Comparison of ENCODE assay signal across 7 cellular contexts in the genomic region with DNA sequence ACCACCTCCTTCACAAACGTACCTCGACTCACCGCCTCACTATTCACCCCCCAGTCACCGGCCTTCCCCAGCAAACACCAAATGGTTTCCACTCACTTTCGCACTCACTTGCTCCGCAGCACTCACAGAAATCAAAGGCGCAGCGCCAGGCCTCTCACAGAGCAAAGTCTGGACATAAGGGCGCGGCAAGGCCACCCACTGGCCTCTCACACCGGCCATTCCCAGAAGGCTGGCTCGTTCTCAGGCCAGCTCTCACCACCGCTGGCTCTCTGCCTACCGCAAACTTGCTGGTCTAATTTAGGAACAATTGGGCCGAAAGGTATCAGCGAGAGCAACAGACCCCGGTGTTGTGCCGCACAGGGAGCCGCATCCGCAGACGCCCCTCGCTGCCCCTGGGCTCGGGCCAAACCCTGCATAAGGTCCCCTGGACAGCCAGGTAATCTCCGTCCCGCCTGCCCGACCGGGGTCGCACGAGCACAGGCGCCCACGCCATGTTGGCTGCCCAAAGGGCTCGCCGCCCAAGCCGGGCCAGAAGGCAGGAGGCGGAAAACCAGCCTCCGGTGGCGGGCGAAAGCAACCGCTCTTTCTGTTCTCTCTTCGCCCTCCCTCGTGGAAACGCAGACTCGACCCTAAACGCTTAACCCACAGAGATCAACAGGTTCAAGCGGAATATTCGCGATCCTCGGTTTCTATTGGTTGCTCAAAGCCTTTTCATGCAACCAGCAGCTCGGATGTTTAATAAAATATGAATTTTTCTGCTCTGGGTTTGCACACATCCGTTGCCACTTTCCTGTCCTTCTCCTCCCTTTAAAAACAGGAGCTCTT. TPM values are rescaled to one million over a fixed set of nuclear protein-coding genes. Genes with fewer than 3 reads are reported as not detected.
A peak's percentile ranks its signal among the peaks of the same experiment; 100 is the strongest.
DNase-seq lines count a peak whose midpoint lies in the region; ATAC-seq and TF ChIP-seq lines count a peak whose summit lies in the region.

No MANE protein-coding gene starts in this region.

- TF ChIP-seq POLR2A in spleen (IDR thresholded peaks at IDR 0.05), result no peak

- H3K27me3 Mint-ChIP-seq in activated CD4-positive, alpha-beta memory T cell treated with anti-CD3 and anti-CD28 coated beads for 36 hours, result peaks cover 81% of the 10 kb centered on the region

- H3K36me3 Mint-ChIP-seq in activated CD4-positive, alpha-beta memory T cell treated with anti-CD3 and anti-CD28 coated beads for 36 hours, result peaks cover 5% of the 10 kb centered on the region

- H3K9me2 ChIP-seq in hepatocyte (replicated peaks; ENCODE audit: insufficient read depth), result no peaks in the 10 kb centered on the region

- ATAC-seq in HG02623 (IDR thresholded peaks at IDR 0.05; ENCODE audit: unreplicated experiment), result no peak

- H3K4me2 ChIP-seq in hepatocyte, result peak overlapping the region; percentile 70

- H3K36me3 ChIP-seq in hepatocyte (replicated peaks; ENCODE audit: insufficient read depth, low read depth) (no peaks in the 10 kb centered on the region), spleen (no peaks in the 10 kb centered on the region)

- H3K27me3 ChIP-seq in hepatocyte (peaks cover 97% of the 10 kb centered on the region), spleen (replicated peaks in 1 of 7) (peaks cover 15 to 100% (median 100%) of the 10 kb centered on the region in 7 donors)

- no peaks in the 10 kb centered on the region for H3K79me2 ChIP-seq in hepatocyte

- intact Hi-C loops in activated CD4-positive, alpha-beta memory T cell treated with anti-CD3 and anti-CD28 coated beads for 36 hours (cut with micrococcal nuclease), result loop anchor here (10.0 kb wide), 1 partner anchor 431 kb away; no protein-coding TSS in a partner anchor
- intact Hi-C loops in spleen (cut with DNase I; ENCODE audit: low total_unique reads), result no loop called here

- peak overlapping the region; percentile 49 for H3K4me3 Mint-ChIP-seq in activated CD4-positive, alpha-beta memory T cell treated with anti-CD3 and anti-CD28 coated beads for 36 hours

- no peak overlapping the region for H3K4me3 ChIP-seq in hepatocyte
- H3K4me3 ChIP-seq in spleen, result peak overlapping the region in 6 of 8 donors; percentile 3 to 57 (median 16)

- no peak overlapping the region for H3K27ac ChIP-seq in hepatocyte
- no peak overlapping the region for H3K27ac ChIP-seq in spleen

- no peaks in the 10 kb centered on the region for H4K20me1 ChIP-seq in hepatocyte (ENCODE audit: insufficient read depth, poor library complexity, severe bottlenecking)

- DNase-seq in GM20000 (ENCODE audit: low spot score) (peak; percentile 48), hepatocyte (ENCODE audit: low spot score) (peak; percentile 51), spleen (peak; percentile 73), NCI-H69 (lab: John Stamatoyannopoulos, UW) (no peak), NOMO-1 (lab: John Stamatoyannopoulos, UW; ENCODE audit: unreplicated experiment in 2 of 2) (no peak)
- peak; percentile 11 for DNase-seq in activated CD4-positive, alpha-beta memory T cell treated with anti-CD3 and anti-CD28 coated beads for 36 hours

- H3K9me3 Mint-ChIP-seq in activated CD4-positive, alpha-beta memory T cell treated with anti-CD3 and anti-CD28 coated beads for 36 hours, result no peaks in the 10 kb centered on the region

- H3K9me3 ChIP-seq in hepatocyte (ENCODE audit: low read depth) (no peaks in the 10 kb centered on the region), spleen (peaks cover 0 to 3% (median 0%) of the 10 kb centered on the region in 8 donors)

- CTCF ChIA-PET in activated CD4-positive, alpha-beta memory T cell treated with anti-CD3 and anti-CD28 coated beads for 36 hours (lab: Charles Lee), result no interaction called here

- 4% methylated on average over 50 of the region's 50 CpGs for WGBS in hepatocyte (ENCODE audit: low lambda C conversion rate, missing lambda C conversion rate)
- 3 to 6% (median 4%) methylated on average over 35 to 50 of the region's 50 CpGs for WGBS in spleen, 5 donors

- TF ChIP-seq CTCF in GM20000 (IDR thresholded peaks at IDR 0.05; ENCODE audit: extremely low read depth, missing control alignments) (no peak), hepatocyte (IDR thresholded peaks at IDR 0.05; ENCODE audit: poor library complexity) (no peak), spleen (IDR thresholded peaks at IDR 0.05 in 8 of 11, conservative IDR thresholded peaks at IDR 0.05 in 3 of 11) (no peak)

- peak overlapping the region; percentile 60 for H3K27ac Mint-ChIP-seq in activated CD4-positive, alpha-beta memory T cell treated with anti-CD3 and anti-CD28 coated beads for 36 hours

- H3K4me1 ChIP-seq in hepatocyte (ENCODE audit: insufficient read depth) (peaks cover 28% of the 10 kb centered on the region), spleen (peaks cover 9 to 55% (median 46%) of the 10 kb centered on the region in 6 donors)

- POLR2A ChIA-PET in activated CD4-positive, alpha-beta memory T cell treated with anti-CD3 and anti-CD28 coated beads for 36 hours (lab: Charles Lee), result interaction anchor here (0.8 kb wide), 1 partner anchor 8 kb away, joined by 3 read pairs; no protein-coding TSS in a partner anchor

- peaks cover 41% of the 10 kb centered on the region for H3K4me1 Mint-ChIP-seq in activated CD4-positive, alpha-beta memory T cell treated with anti-CD3 and anti-CD28 coated beads for 36 hours (ENCODE audit: low read depth)

- peak overlapping the region; percentile 45 for H2AFZ ChIP-seq in hepatocyte

RNA-seq across cellular contexts. Expression of a gene that starts 2.9 kb away (rescaled TPM):
- total RNA-seq in activated CD4-positive, alpha-beta memory T cell treated with anti-CD3 and anti-CD28 coated beads for 36 hours, result not detected
- total RNA-seq in hepatocyte (0.67 and 2.8 TPM in 2 replicates), spleen (under 1 TPM in 3 of 7 donors, not detected in 4; 0.21 to 0.34 (median 0.23) TPM)
- polyA plus RNA-seq in hepatocyte (0.94 and 1.2 TPM in 2 replicates), spleen (under 1 TPM in 2 of 3 donors, not detected in 1; 0.05 to 0.10 TPM)

RNA-seq across cellular contexts. Expression of a gene that starts 6.5 kb away (rescaled TPM):
- total RNA-seq in activated CD4-positive, alpha-beta memory T cell treated with anti-CD3 and anti-CD28 coated beads for 36 hours, result 10 to 100 TPM; 39.4 to 43.8 TPM
- total RNA-seq in hepatocyte (34.1 and 37.5 TPM in 2 replicates), spleen (10 to 100 TPM; 30.2 to 56.5 (median 35.1) TPM)
- polyA plus RNA-seq in hepatocyte (22.6 and 27.2 TPM in 2 replicates), spleen (10 to 100 TPM in 2 of 3 donors, 1 to 10 TPM in 1; 7.2 to 14.0 (median 12.0) TPM)

Comparison
In these comparisons a context has a peak if more than half of its experiments do, and no peak if none do; other contexts are left out.
1. DNase-seq: peak in GM20000 (single experiment), activated CD4-positive, alpha-beta memory T cell treated with anti-CD3 and anti-CD28 coated beads for 36 hours (single experiment), hepatocyte (single experiment) and spleen (single experiment); none in NCI-H69 (single experiment) and NOMO-1 (0 of 2).